8 cellular contexts compared by ENCODE assay signal in genomic region chr7:55569797-55570196, GRCh38. TPM values are rescaled to one million over a fixed set of nuclear protein-coding genes. Genes with fewer than 3 reads are reported as not detected.
DNase-seq lines count a peak whose midpoint lies in the region; ATAC-seq, FAIRE-seq and TF ChIP-seq lines count a peak whose summit lies in the region.

No MANE protein-coding gene starts in this region.

- H3K4me1 ChIP-seq in PC-9 (replicated peaks; ENCODE audit: insufficient read depth): peaks cover 75% of the 10 kb centered on the region
- peaks cover 20% of the 10 kb centered on the region for H3K4me1 ChIP-seq in fibroblast of lung (ENCODE audit: control insufficient read depth, extremely low read depth, insufficient read depth, low read length)
- peaks cover 0 to 19% (median 0%) of the 10 kb centered on the region in 3 donors for H3K4me1 ChIP-seq in pancreas
- peaks cover 0 to 40% (median 22%) of the 10 kb centered on the region in 3 donors for H3K4me1 ChIP-seq in gastroesophageal sphincter

- TF ChIP-seq CTCF in PC-9 (conservative IDR thresholded peaks at IDR 0.05): no peak
- no peak for TF ChIP-seq CTCF in fibroblast of lung (conservative IDR thresholded peaks at IDR 0.05 in 1 of 2, IDR thresholded peaks at IDR 0.05 in 1 of 2; ENCODE audit: low read depth in 1 of 2, low read length in 2 of 2)
- no peak for TF ChIP-seq CTCF in pancreas (IDR thresholded peaks at IDR 0.05)
- no peak for TF ChIP-seq CTCF in gastroesophageal sphincter (IDR thresholded peaks at IDR 0.05)

- peaks cover 33% of the 10 kb centered on the region for H3F3A ChIP-seq in PC-9 (ENCODE audit: insufficient read depth, low read depth)

- H3K4me3 ChIP-seq in PC-9 (peak overlapping the region; percentile 91; the same call in 1 of the 2 replicates), fibroblast of lung (replicated peaks in 1 of 4; ENCODE audit: control extremely low read depth in 1 of 4, insufficient read depth in 1 of 4, low read depth in 3 of 4, low read length in 4 of 4) (no peak overlapping the region), pancreas (no peak overlapping the region), gastroesophageal sphincter (no peak overlapping the region)

- H3K36me3 ChIP-seq in PC-9 (ENCODE audit: low read depth): peaks cover 14% of the 10 kb centered on the region
- H3K36me3 ChIP-seq in fibroblast of lung (ENCODE audit: control insufficient read depth, insufficient read depth, low read length): no peaks in the 10 kb centered on the region
- H3K36me3 ChIP-seq in pancreas: no peaks in the 10 kb centered on the region
- no peaks in the 10 kb centered on the region for H3K36me3 ChIP-seq in gastroesophageal sphincter

- POLR2A ChIA-PET in PC-9 (lab: Charles Lee; ENCODE audit: unreplicated experiment): interaction anchor here (0.5 to 0.6 kb wide), 3 partner anchors 14 to 437 kb away, joined by 3 to 6 read pairs (median 6); no protein-coding TSS in a partner anchor

- no peak overlapping the region for H3K9ac ChIP-seq in fibroblast of lung (ENCODE audit: insufficient read depth, low read length)

- ATAC-seq in GM18520 (IDR thresholded peaks at IDR 0.05; ENCODE audit: unreplicated experiment) (peak; percentile 28), HG02571 (IDR thresholded peaks at IDR 0.05; ENCODE audit: unreplicated experiment) (peak; percentile 29), pancreas (no peak), gastroesophageal sphincter (no peak)

- 55 to 56% methylated on average over 4 of the region's 4 CpGs for WGBS in pancreas, 2 donors
- WGBS in gastroesophageal sphincter (ENCODE audit: low coverage in 1 of 2), 2 donors: 63 to 71% methylated on average over 2 to 3 of the region's 4 CpGs

- H3K9me3 ChIP-seq in PC-9 (ENCODE audit: insufficient read depth, low read depth) (no peaks in the 10 kb centered on the region), fibroblast of lung (ENCODE audit: control insufficient read depth, insufficient read depth, low read depth, low read length) (no peaks in the 10 kb centered on the region), pancreas (no peaks in the 10 kb centered on the region), gastroesophageal sphincter (no peaks in the 10 kb centered on the region)

- TF ChIP-seq EP300 in gastroesophageal sphincter (IDR thresholded peaks at IDR 0.05): no peak

- H2AFZ ChIP-seq in PC-9 (no peak overlapping the region), fibroblast of lung (ENCODE audit: low read length) (no peak overlapping the region)

- H3K79me2 ChIP-seq in PC-9 (ENCODE audit: low read depth) (peaks cover 77% of the 10 kb centered on the region), fibroblast of lung (ENCODE audit: control insufficient read depth, insufficient read depth, low read length) (peaks cover 54% of the 10 kb centered on the region)

- H3K4me2 ChIP-seq in PC-9 (peak overlapping the region; percentile 90), fibroblast of lung (ENCODE audit: extremely low read depth, insufficient read depth, low read length) (peak overlapping the region; percentile 48)

- H3K27ac ChIP-seq in PC-9 (peak overlapping the region; percentile 80; the same call in 1 of the 2 replicates), fibroblast of lung (ENCODE audit: insufficient read depth, low read length) (no peak overlapping the region), pancreas (peak overlapping the region in 1 of 4 donors; percentile 22), gastroesophageal sphincter (peak overlapping the region in 1 of 4 donors; percentile 46)

- CTCF ChIA-PET in PC-9 (lab: Charles Lee): no interaction called here

- H4K20me1 ChIP-seq in PC-9 (ENCODE audit: insufficient read depth) (peaks cover 12% of the 10 kb centered on the region; the same call in 1 of the 2 replicates), fibroblast of lung (ENCODE audit: control insufficient read depth, extremely low read depth, insufficient read depth, low read length) (peaks cover 1% of the 10 kb centered on the region)

- DNase-seq in PC-9 (no peak), fibroblast of lung (ENCODE audit: low read depth in 2 of 2) (no peak), pancreas (no peak), hypothalamus (lab: John Stamatoyannopoulos, UW) (no peak), hippocampal formation (lab: John Stamatoyannopoulos, UW) (no peak)

- TF ChIP-seq POLR2A in gastroesophageal sphincter (IDR thresholded peaks at IDR 0.05): no peak

- no peak for FAIRE-seq in pancreas (lab: Jason Lieb, UNC)

- BruUV-seq in PC-9 (replicated peaks; lab: Mats Ljungman, UMichigan): no TSS peak

- no peaks in the 10 kb centered on the region for H3K27me3 ChIP-seq in PC-9 (ENCODE audit: insufficient read depth, low read depth)
- no peaks in the 10 kb centered on the region for H3K27me3 ChIP-seq in fibroblast of lung (ENCODE audit: control insufficient read depth, insufficient read depth, low read length)
- H3K27me3 ChIP-seq in pancreas: no peaks in the 10 kb centered on the region
- no peaks in the 10 kb centered on the region for H3K27me3 ChIP-seq in gastroesophageal sphincter

- intact Hi-C loops in PC-9 (cut with micrococcal nuclease; ENCODE audit: unreplicated experiment): loop anchor here (2.0 to 10.0 kb wide), 2 partner anchors 65 to 135 kb away; no protein-coding TSS in a partner anchor
- intact Hi-C loops in pancreas (cut with DNase I): no loop called here

- H3K9me2 ChIP-seq in PC-9 (ENCODE audit: insufficient read depth): no peaks in the 10 kb centered on the region

RNA-seq across cellular contexts. Expression of gene VOPP1, which starts 2.5 kb away (rescaled TPM):
- total RNA-seq in PC-9 (2021) (200 and 207 TPM in 2 replicates), fibroblast of lung (44.9 and 70.7 TPM in 2 replicates), pancreas (10 to 100 TPM; 15.1 to 34.3 (median 19.2) TPM), gastroesophageal sphincter (10 to 100 TPM; 20.5 to 51.6 (median 33.4) TPM)
- polyA plus RNA-seq in fibroblast of lung (52.1 and 73.8 TPM in 2 replicates), pancreas (10 to 100 TPM; 16.0 to 37.3 TPM)
- 49.6 and 77.2 TPM in 2 replicates for polyA plus RNA-seq in fibroblast of lung (2012)
- 83.1 and 186 TPM in 2 replicates for polyA minus RNA-seq in fibroblast of lung (ENCODE audit: low replicate concordance)

Comparison
In these comparisons a context has a peak if more than half of its experiments do, and no peak if none do; other contexts are left out.
1. ATAC-seq: peak in GM18520 (single experiment) and HG02571 (single experiment); none in pancreas (0 of 4) and gastroesophageal sphincter (single experiment).